In genomic region chr12:104064842-104065441, GRCh38 we compare ENCODE assay signal across 8 cellular contexts. TPM values are rescaled to one million over a fixed set of nuclear protein-coding genes. Genes with fewer than 3 reads are reported as not detected.
DNase-seq lines count a peak whose midpoint lies in the region; ATAC-seq lines count a peak whose summit lies in the region.

No MANE protein-coding gene starts in this region.

- H3K9me3 Mint-ChIP-seq in activated CD4-positive, alpha-beta T cell treated with anti-CD3 and anti-CD28 coated beads, Interleukin-2, amount 10 ng/mL, durations not matched to agents 7 days and 5 days, result no peaks in the 10 kb centered on the region
- H3K9me3 Mint-ChIP-seq in activated T-helper 17 cell treated with anti-CD3 and anti-CD28 coated beads, Interleukin-2, amount 50 U/mL, for 72 hours, result no peaks in the 10 kb centered on the region

- peaks cover 17% of the 10 kb centered on the region for H3K36me3 Mint-ChIP-seq in activated CD4-positive, alpha-beta T cell treated with anti-CD3 and anti-CD28 coated beads, Interleukin-2, amount 10 ng/mL, durations not matched to agents 7 days and 5 days (ENCODE audit: low read depth)
- peaks cover 22% of the 10 kb centered on the region for H3K36me3 Mint-ChIP-seq in activated T-helper 17 cell treated with anti-CD3 and anti-CD28 coated beads, Interleukin-2, amount 50 U/mL, for 72 hours (ENCODE audit: low read depth)

- H3K27ac Mint-ChIP-seq in activated CD4-positive, alpha-beta T cell treated with anti-CD3 and anti-CD28 coated beads, Interleukin-2, amount 10 ng/mL, durations not matched to agents 7 days and 5 days, result peak overlapping the region; percentile 88
- peak overlapping the region; percentile 53 for H3K27ac Mint-ChIP-seq in activated T-helper 17 cell treated with anti-CD3 and anti-CD28 coated beads, Interleukin-2, amount 50 U/mL, for 72 hours

- CTCF ChIA-PET in activated CD4-positive, alpha-beta T cell treated with anti-CD3 and anti-CD28 coated beads, Interleukin-2, amount 10 ng/mL, durations not matched to agents 7 days and 5 days (lab: Charles Lee), result interaction anchor here (0.6 to 1.3 kb wide), 5 partner anchors 35 to 922 kb away, joined by 3 to 5 read pairs (median 3); partner anchors contain the start of gene TDG

- no peaks in the 10 kb centered on the region for H3K36me3 ChIP-seq in rectal smooth muscle tissue (ENCODE audit: control insufficient read depth, insufficient read depth, low read length)

- H3K27me3 Mint-ChIP-seq in activated CD4-positive, alpha-beta T cell treated with anti-CD3 and anti-CD28 coated beads, Interleukin-2, amount 10 ng/mL, durations not matched to agents 7 days and 5 days, result peaks cover 13% of the 10 kb centered on the region
- peaks cover 3% of the 10 kb centered on the region for H3K27me3 Mint-ChIP-seq in activated T-helper 17 cell treated with anti-CD3 and anti-CD28 coated beads, Interleukin-2, amount 50 U/mL, for 72 hours

- H3K4me3 Mint-ChIP-seq in activated CD4-positive, alpha-beta T cell treated with anti-CD3 and anti-CD28 coated beads, Interleukin-2, amount 10 ng/mL, durations not matched to agents 7 days and 5 days, result peak overlapping the region; percentile 88
- peak overlapping the region; percentile 86 for H3K4me3 Mint-ChIP-seq in activated T-helper 17 cell treated with anti-CD3 and anti-CD28 coated beads, Interleukin-2, amount 50 U/mL, for 72 hours

- no peaks in the 10 kb centered on the region for H3K27me3 ChIP-seq in rectal smooth muscle tissue (ENCODE audit: control insufficient read depth, insufficient read depth, low read length)

- peak overlapping the region; percentile 89 for H3K4me3 ChIP-seq in rectal smooth muscle tissue (ENCODE audit: low read length)

- H3K9ac ChIP-seq in rectal smooth muscle tissue (ENCODE audit: low read length), result peak overlapping the region; percentile 90

- H3K4me1 ChIP-seq in rectal smooth muscle tissue (ENCODE audit: control insufficient read depth, insufficient read depth, low read length), result peaks cover 13% of the 10 kb centered on the region

- H3K27ac ChIP-seq in rectal smooth muscle tissue (ENCODE audit: low read depth, low read length), result peak overlapping the region; percentile 91

- H3K4me1 Mint-ChIP-seq in activated CD4-positive, alpha-beta T cell treated with anti-CD3 and anti-CD28 coated beads, Interleukin-2, amount 10 ng/mL, durations not matched to agents 7 days and 5 days, result peaks cover 26% of the 10 kb centered on the region
- peaks cover 5% of the 10 kb centered on the region for H3K4me1 Mint-ChIP-seq in activated T-helper 17 cell treated with anti-CD3 and anti-CD28 coated beads, Interleukin-2, amount 50 U/mL, for 72 hours

- no peak for DNase-seq in activated CD4-positive, alpha-beta T cell treated with anti-CD3 and anti-CD28 coated beads, Interleukin-2, amount 10 ng/mL, durations not matched to agents 7 days and 5 days
- no peak for DNase-seq in activated CD4-positive, alpha-beta T cell treated with anti-CD3 and anti-CD28 coated beads for 1 hour
- peak; percentile 38 for DNase-seq in left cardiac atrium
- no peak for DNase-seq in GM19238 (ENCODE audit: insufficient read length, low spot score)

- intact Hi-C loops in left cardiac atrium (cut with DNase I), result loop anchor here in 1 of 2 donors (5.0 to 10.0 kb wide), 2 partner anchors 42 to 110 kb away; a partner anchor contains a TSS

- ATAC-seq in HG03135 (IDR thresholded peaks at IDR 0.05; ENCODE audit: unreplicated experiment) (peak; percentile 5), left cardiac atrium (peak; percentile 40 to 42), GM19035 (IDR thresholded peaks at IDR 0.05; ENCODE audit: unreplicated experiment) (no peak)
- ATAC-seq in activated T-helper 17 cell treated with anti-CD3 and anti-CD28 coated beads, Interleukin-2, amount 50 U/mL, for 72 hours (replicated peaks), result no peak

- POLR2A ChIA-PET in activated CD4-positive, alpha-beta T cell treated with anti-CD3 and anti-CD28 coated beads, Interleukin-2, amount 10 ng/mL, durations not matched to agents 7 days and 5 days (lab: Charles Lee), result interaction anchor here (1.1 to 1.3 kb wide), 2 partner anchors 73 to 129 kb away, joined by 3 to 4 read pairs; partner anchors contain the start of gene NFYB

RNA-seq across cellular contexts. Expression of gene HCFC2, which starts 0.6 kb away (rescaled TPM):
- 10 to 100 TPM; 13.1 to 15.4 TPM for total RNA-seq in activated CD4-positive, alpha-beta T cell treated with anti-CD3 and anti-CD28 coated beads, Interleukin-2, amount 10 ng/mL, durations not matched to agents 7 days and 5 days
- total RNA-seq in activated T-helper 17 cell treated with anti-CD3 and anti-CD28 coated beads, Interleukin-2, amount 50 U/mL, for 72 hours, result 10 to 100 TPM in 1 of 2 donors, 1 to 10 TPM in 1; 9.2 to 11.7 TPM
- 10 to 100 TPM in 1 of 2 donors, 1 to 10 TPM in 1; 9.2 to 10.2 TPM for total RNA-seq in left cardiac atrium

RNA-seq across cellular contexts. Expression of gene GLT8D2, which starts 15.0 kb away (rescaled TPM):
- not detected for total RNA-seq in activated CD4-positive, alpha-beta T cell treated with anti-CD3 and anti-CD28 coated beads, Interleukin-2, amount 10 ng/mL, durations not matched to agents 7 days and 5 days
- under 1 TPM in 1 of 2 donors, not detected in 1; 0.58 TPM for total RNA-seq in activated T-helper 17 cell treated with anti-CD3 and anti-CD28 coated beads, Interleukin-2, amount 50 U/mL, for 72 hours
- total RNA-seq in left cardiac atrium, result 10 to 100 TPM in 1 of 2 donors, 1 to 10 TPM in 1; 7.5 to 12.8 TPM

Comparison
In these comparisons a context has a peak if more than half of its experiments do, and no peak if none do; other contexts are left out.
1. ATAC-seq: peak in HG03135 (single experiment) and left cardiac atrium (2 of 2); none in activated T-helper 17 cell treated with anti-CD3 and anti-CD28 coated beads, Interleukin-2, amount 50 U/mL, for 72 hours (single experiment) and GM19035 (single experiment).
2. RNA of gene GLT8D2, which starts 15.0 kb away (total RNA-seq): 7.5 to 12.8 TPM in left cardiac atrium; 0.58 TPM in activated T-helper 17 cell treated with anti-CD3 and anti-CD28 coated beads, Interleukin-2, amount 50 U/mL, for 72 hours and not detected in activated CD4-positive, alpha-beta T cell treated with anti-CD3 and anti-CD28 coated beads, Interleukin-2, amount 10 ng/mL, durations not matched to agents 7 days and 5 days; every median in the first group is over 4 times any median in the second.